In the genomic region with DNA sequence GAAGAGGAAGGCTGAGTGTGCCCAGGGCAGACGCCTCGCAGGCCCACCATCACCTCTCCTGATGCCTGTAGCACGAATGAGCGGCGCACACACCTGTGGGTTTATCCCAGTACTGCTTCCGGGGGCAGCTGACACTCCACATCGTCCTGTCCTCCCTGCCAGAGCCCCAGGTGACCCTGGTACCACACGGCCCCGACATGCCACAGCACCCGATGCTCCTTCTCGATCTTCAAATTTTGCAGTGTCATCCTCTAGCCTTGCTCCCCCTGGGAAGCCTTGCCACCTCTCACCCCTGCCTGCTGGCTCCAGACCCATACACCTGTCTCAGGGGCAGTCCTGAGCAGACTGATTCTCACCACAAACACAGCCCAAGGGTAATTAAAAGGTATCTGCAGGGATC, we compare ENCODE assay signal across 29 cellular contexts. TPM values are rescaled to one million over a fixed set of nuclear protein-coding genes. Genes with fewer than 3 reads are reported as not detected.
"Had no signal": no experiment of that assay in that cellular context is flagged by ENCODE, and none has a peak within 500 bp of the region (broad histone marks: within the 10 kb centered on the region; RNA-seq: fewer than 3 reads in every experiment).

No MANE protein-coding gene starts in this region.

- H3K9me3 Mint-ChIP-seq: activated CD4-positive, alpha-beta memory T cell treated with anti-CD3 and anti-CD28 coated beads, Interleukin-2, amount 10 ng/mL, durations not matched to agents 7 days and 5 days; activated CD4-positive, alpha-beta T cell treated with anti-CD3 and anti-CD28 coated beads, Interleukin-2, amount 10 ng/mL, durations not matched to agents 24 days and 14 days; activated naive CD4-positive, alpha-beta T cell treated with anti-CD3 and anti-CD28 coated beads, Interleukin-2, amount 50 U/mL, for 72 hours; activated T-cell treated with anti-CD3 and anti-CD28 coated beads, Interleukin-2, amount 50 U/mL, for 24 hours; activated T-helper 17 cell treated with anti-CD3 and anti-CD28 coated beads, Interleukin-2, amount 50 U/mL, for 72 hours; brain; immature natural killer cell; mesothelial cell of epicardium; naive thymus-derived CD8-positive, alpha-beta T cell had no signal

- H3K4me1 ChIP-seq: left lung, thyroid gland had no signal

- DNase-seq: activated CD4-positive, alpha-beta memory T cell treated with anti-CD3 and anti-CD28 coated beads, Interleukin-2, amount 10 ng/mL, durations not matched to agents 7 days and 5 days; activated CD4-positive, alpha-beta T cell treated with anti-CD3 and anti-CD28 coated beads, Interleukin-2, amount 10 ng/mL, durations not matched to agents 24 days and 14 days; activated CD4-positive, CD25-positive, alpha-beta regulatory T cell; activated T-cell treated with anti-CD3 and anti-CD28 coated beads, Interleukin-2, amount 50 U/mL, for 24 hours; aorta; caudate nucleus; dermis blood vessel endothelial cell; effector memory CD4-positive, alpha-beta T cell; glutamatergic neuron; immature natural killer cell; kidney glomerular epithelial cell; left lung; naive thymus-derived CD8-positive, alpha-beta T cell; ovary; stimulated activated CD4-positive, alpha-beta T cell treated with anti-CD3 and anti-CD28 coated beads, Interleukin-4, amount 100 ng/mL, for 24 hours; stimulated activated naive CD4-positive, alpha-beta T cell treated with Interleukin-2 at 50 U/mL for 16 hours; substantia nigra; T-helper 1 cell; T-helper 9 cell; thyroid gland had no signal

- H3K36me3 Mint-ChIP-seq: activated naive CD4-positive, alpha-beta T cell treated with anti-CD3 and anti-CD28 coated beads, Interleukin-2, amount 50 U/mL, for 72 hours; brain; immature natural killer cell; mesothelial cell of epicardium; naive thymus-derived CD8-positive, alpha-beta T cell had no signal

- H3K36me3 ChIP-seq: left lung, ovary, thyroid gland had no signal

- H3K4me1 Mint-ChIP-seq: activated CD4-positive, alpha-beta memory T cell treated with anti-CD3 and anti-CD28 coated beads, Interleukin-2, amount 10 ng/mL, durations not matched to agents 7 days and 5 days; activated CD4-positive, alpha-beta T cell treated with anti-CD3 and anti-CD28 coated beads, Interleukin-2, amount 10 ng/mL, durations not matched to agents 24 days and 14 days; activated T-helper 17 cell treated with anti-CD3 and anti-CD28 coated beads, Interleukin-2, amount 50 U/mL, for 72 hours; immature natural killer cell; mesothelial cell of epicardium; naive thymus-derived CD8-positive, alpha-beta T cell had no signal

- H3K27ac Mint-ChIP-seq: activated CD4-positive, alpha-beta memory T cell treated with anti-CD3 and anti-CD28 coated beads, Interleukin-2, amount 10 ng/mL, durations not matched to agents 7 days and 5 days; activated CD4-positive, alpha-beta T cell treated with anti-CD3 and anti-CD28 coated beads, Interleukin-2, amount 10 ng/mL, durations not matched to agents 24 days and 14 days; activated naive CD4-positive, alpha-beta T cell treated with anti-CD3 and anti-CD28 coated beads, Interleukin-2, amount 50 U/mL, for 72 hours; activated T-cell treated with anti-CD3 and anti-CD28 coated beads, Interleukin-2, amount 50 U/mL, for 24 hours; activated T-helper 17 cell treated with anti-CD3 and anti-CD28 coated beads, Interleukin-2, amount 50 U/mL, for 72 hours; brain; immature natural killer cell; mesothelial cell of epicardium; naive thymus-derived CD8-positive, alpha-beta T cell had no signal

- ATAC-seq: activated naive CD4-positive, alpha-beta T cell treated with anti-CD3 and anti-CD28 coated beads, Interleukin-2, amount 50 U/mL, for 72 hours; activated T-helper 17 cell treated with anti-CD3 and anti-CD28 coated beads, Interleukin-2, amount 50 U/mL, for 72 hours; esophagus mucosa; left lung; naive thymus-derived CD8-positive, alpha-beta T cell; right cardiac atrium had no signal

- H3K27ac ChIP-seq: hepatocyte, left lung, ovary, thyroid gland had no signal

- H3K9me3 ChIP-seq: left lung, ovary, thyroid gland had no signal

- H3K27me3 ChIP-seq: left lung, ovary, thyroid gland had no signal

- H3K4me3 Mint-ChIP-seq: activated CD4-positive, alpha-beta memory T cell treated with anti-CD3 and anti-CD28 coated beads, Interleukin-2, amount 10 ng/mL, durations not matched to agents 7 days and 5 days; activated CD4-positive, alpha-beta T cell treated with anti-CD3 and anti-CD28 coated beads, Interleukin-2, amount 10 ng/mL, durations not matched to agents 24 days and 14 days; activated T-cell treated with anti-CD3 and anti-CD28 coated beads, Interleukin-2, amount 50 U/mL, for 24 hours; activated T-helper 17 cell treated with anti-CD3 and anti-CD28 coated beads, Interleukin-2, amount 50 U/mL, for 72 hours; brain; immature natural killer cell; mesothelial cell of epicardium; naive thymus-derived CD8-positive, alpha-beta T cell had no signal

- H3K4me2 ChIP-seq: hepatocyte had no signal

- H3K27me3 Mint-ChIP-seq: activated CD4-positive, alpha-beta T cell treated with anti-CD3 and anti-CD28 coated beads, Interleukin-2, amount 10 ng/mL, durations not matched to agents 24 days and 14 days; brain had no signal

- H3K4me3 ChIP-seq: hepatocyte, left lung, ovary, thyroid gland had no signal

- FAIRE-seq: endothelial cell of umbilical vein, frontal cortex had no signal

RNA-seq across cellular contexts. Expression of a gene that starts 40.6 kb away (rescaled TPM):
- total RNA-seq: activated CD4-positive, alpha-beta memory T cell treated with anti-CD3 and anti-CD28 coated beads, Interleukin-2, amount 10 ng/mL, durations not matched to agents 7 days and 5 days; activated CD4-positive, alpha-beta T cell treated with anti-CD3 and anti-CD28 coated beads, Interleukin-2, amount 10 ng/mL, durations not matched to agents 24 days and 14 days; activated naive CD4-positive, alpha-beta T cell treated with anti-CD3 and anti-CD28 coated beads, Interleukin-2, amount 50 U/mL, for 72 hours; activated T-helper 17 cell treated with anti-CD3 and anti-CD28 coated beads, Interleukin-2, amount 50 U/mL, for 72 hours; naive thymus-derived CD8-positive, alpha-beta T cell had no signal
- polyA plus RNA-seq: immature natural killer cell; naive thymus-derived CD8-positive, alpha-beta T cell had no signal
